8 cellular contexts compared by ENCODE assay signal in the genomic region with DNA sequence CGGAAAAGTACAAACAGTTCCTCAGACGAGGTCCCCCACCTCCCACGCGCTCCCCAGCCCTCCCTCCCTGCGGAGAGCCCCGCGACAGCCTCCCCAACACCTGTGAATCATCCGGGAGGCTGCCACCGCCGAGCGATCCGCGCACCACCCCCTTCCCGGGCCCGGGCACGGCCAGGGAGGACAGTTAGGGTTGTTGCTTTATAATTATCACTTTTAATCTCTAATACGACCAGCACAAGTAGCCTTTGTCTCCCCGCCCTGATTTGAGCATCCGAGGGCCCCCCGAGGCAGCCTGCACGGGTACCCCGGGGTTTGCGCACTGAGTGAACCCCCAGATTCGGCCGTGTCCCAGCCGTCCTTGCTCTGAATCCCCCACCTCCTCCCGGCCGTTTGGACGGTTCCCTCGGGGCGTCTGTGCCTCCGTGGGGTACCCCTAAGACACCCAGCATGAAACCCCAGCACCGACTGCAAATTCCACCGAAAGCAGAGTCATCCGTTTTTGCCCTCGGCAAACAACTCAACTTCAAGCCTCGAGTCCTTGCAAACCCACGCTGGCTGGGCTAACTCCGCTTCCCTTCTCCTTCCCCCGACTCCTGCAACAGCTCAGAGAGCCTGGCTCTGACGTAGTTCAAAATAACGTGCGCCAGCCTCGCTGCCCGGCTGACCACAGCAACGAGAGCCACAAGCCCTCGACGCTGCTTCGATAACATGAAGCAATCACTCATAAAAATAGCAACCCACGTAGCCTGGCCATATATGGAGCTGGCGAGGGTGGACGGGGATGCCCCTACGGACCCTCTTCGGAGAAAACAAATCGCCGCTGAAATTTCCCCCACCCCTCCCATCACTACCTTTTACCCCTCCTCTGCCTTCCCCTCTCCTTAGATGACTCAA. TPM values are rescaled to one million over a fixed set of nuclear protein-coding genes. Genes with fewer than 3 reads are reported as not detected.
A peak's percentile ranks its signal among the peaks of the same experiment; 100 is the strongest.
DNase-seq lines count a peak whose midpoint lies in the region; ATAC-seq and TF ChIP-seq lines count a peak whose summit lies in the region.

No MANE protein-coding gene starts in this region.

- TF ChIP-seq CTCF in foreskin fibroblast (IDR thresholded peaks at IDR 0.05; ENCODE audit: low read depth, low read length), result no peak
- TF ChIP-seq CTCF in neural crest cell (conservative IDR thresholded peaks at IDR 0.05), result no peak

- peaks cover 9% of the 10 kb centered on the region for H3K9me3 Mint-ChIP-seq in activated CD4-positive, alpha-beta T cell treated with anti-CD3 and anti-CD28 coated beads, Interleukin-2, amount 10 ng/mL, durations not matched to agents 24 days and 14 days
- H3K9me3 Mint-ChIP-seq in neural crest cell, result no peaks in the 10 kb centered on the region

- H3K4me3 ChIP-seq in foreskin fibroblast (ENCODE audit: low read depth in 1 of 2, low read length in 2 of 2), result peak overlapping the region; percentile 32 to 52

- intact Hi-C loops in activated CD4-positive, alpha-beta T cell treated with anti-CD3 and anti-CD28 coated beads, Interleukin-2, amount 10 ng/mL, durations not matched to agents 24 days and 14 days (cut with micrococcal nuclease), result loop anchor here (1.0 to 10.0 kb wide), 6 partner anchors 45 to 455 kb away; a partner anchor contains a TSS

- H3K27me3 Mint-ChIP-seq in activated CD4-positive, alpha-beta T cell treated with anti-CD3 and anti-CD28 coated beads, Interleukin-2, amount 10 ng/mL, durations not matched to agents 24 days and 14 days, result peaks cover 22% of the 10 kb centered on the region
- peaks cover 45% of the 10 kb centered on the region for H3K27me3 Mint-ChIP-seq in neural crest cell (ENCODE audit: low read depth)

- no peak for ATAC-seq in GM19467 (IDR thresholded peaks at IDR 0.05; ENCODE audit: unreplicated experiment)
- no peak for ATAC-seq in GM19452 (IDR thresholded peaks at IDR 0.05; ENCODE audit: unreplicated experiment)

- peak overlapping the region; percentile 79 for H3K4me3 Mint-ChIP-seq in activated CD4-positive, alpha-beta T cell treated with anti-CD3 and anti-CD28 coated beads, Interleukin-2, amount 10 ng/mL, durations not matched to agents 24 days and 14 days
- H3K4me3 Mint-ChIP-seq in neural crest cell, result peak overlapping the region; percentile 90

- peak overlapping the region; percentile 96 for H3K27ac Mint-ChIP-seq in activated CD4-positive, alpha-beta T cell treated with anti-CD3 and anti-CD28 coated beads, Interleukin-2, amount 10 ng/mL, durations not matched to agents 24 days and 14 days
- peak overlapping the region; percentile 45 for H3K27ac Mint-ChIP-seq in neural crest cell (ENCODE audit: unreplicated experiment)

- peaks cover 15% of the 10 kb centered on the region for H3K4me1 Mint-ChIP-seq in activated CD4-positive, alpha-beta T cell treated with anti-CD3 and anti-CD28 coated beads, Interleukin-2, amount 10 ng/mL, durations not matched to agents 24 days and 14 days
- H3K4me1 Mint-ChIP-seq in neural crest cell, result peaks cover 35% of the 10 kb centered on the region

- DNase-seq in COR-L47 (lab: John Stamatoyannopoulos, UW) (peak; percentile 79), NCI-H1092 treated with DMSO at 0.1 percent for 48 hours (lab: John Stamatoyannopoulos, UW) (peak; percentile 74), foreskin fibroblast (peak; percentile 96 to 98), neural crest cell (ENCODE audit: low read depth, low spot score) (peak; percentile 51), mesenteric fat pad (ENCODE audit: low spot score) (no peak)
- DNase-seq in activated CD4-positive, alpha-beta T cell treated with anti-CD3 and anti-CD28 coated beads, Interleukin-2, amount 10 ng/mL, durations not matched to agents 24 days and 14 days, result peak; percentile 65

- H3K36me3 Mint-ChIP-seq in activated CD4-positive, alpha-beta T cell treated with anti-CD3 and anti-CD28 coated beads, Interleukin-2, amount 10 ng/mL, durations not matched to agents 24 days and 14 days (ENCODE audit: low read depth), result peaks cover 1% of the 10 kb centered on the region
- no peaks in the 10 kb centered on the region for H3K36me3 Mint-ChIP-seq in neural crest cell (ENCODE audit: low read depth)

RNA-seq across cellular contexts. Expression of a gene that starts 0.9 kb away (rescaled TPM):
- 3.0 and 3.6 TPM in 2 replicates for total RNA-seq in activated CD4-positive, alpha-beta T cell treated with anti-CD3 and anti-CD28 coated beads, Interleukin-2, amount 10 ng/mL, durations not matched to agents 24 days and 14 days
- total RNA-seq in neural crest cell (9.2 and 9.8 TPM in 2 replicates), mesenteric fat pad (0.29 TPM)
